Comparison of ENCODE assay signal across 3 cellular contexts in genomic region chr15:74727727-74728126, GRCh38.
TF ChIP-seq lines count a peak whose summit lies in the region.

No MANE protein-coding gene starts in this region.

TF ChIP-seq in SK-N-SH, 30 proteins besides CTCF, POLR2A, EP300 and RAD21 (continued from another document):
- no peak for TF ChIP-seq ZBTB33 (IDR thresholded peaks at IDR 0.05; ENCODE audit: borderline replicate concordance, low read depth)
- no peak for TF ChIP-seq EZH2phosphoT487 (IDR thresholded peaks at IDR 0.05; ENCODE audit: borderline replicate concordance, low read depth)
- TF ChIP-seq MEF2A (IDR thresholded peaks at IDR 0.05; ENCODE audit: borderline replicate concordance, low read depth), result no peak
- TF ChIP-seq TEAD4 (IDR thresholded peaks at IDR 0.05; ENCODE audit: borderline replicate concordance, insufficient read depth), result no peak
- TF ChIP-seq RXRA (IDR thresholded peaks at IDR 0.05; ENCODE audit: borderline replicate concordance, low read depth), result no peak
- no peak for TF ChIP-seq FOXM1 (IDR thresholded peaks at IDR 0.05; ENCODE audit: low read depth)
- TF ChIP-seq GABPA (IDR thresholded peaks at IDR 0.05; ENCODE audit: low read depth), result no peak
TF ChIP-seq in SK-N-SH: peak in this region for 0.

TF ChIP-seq in SK-N-SH treated with all-trans-retinoic acid at 6 μM for 48 hours, 23 proteins besides CTCF, POLR2A, EP300 and RAD21 (continued from another document):
- TF ChIP-seq PPARA (CRISPR knock-in tag; IDR thresholded peaks at IDR 0.05; ENCODE audit: borderline replicate concordance), result no peak
- TF ChIP-seq CSDC2 (CRISPR knock-in tag; IDR thresholded peaks at IDR 0.05), result no peak

TF ChIP-seq in HEK293, 187 proteins besides CTCF, POLR2A, EP300 and RAD21 (continued from another document):
- peak; percentile 57 for TF ChIP-seq PRDM10 (tag by site-specific recombination; IDR thresholded peaks at IDR 0.05)
- no peak for TF ChIP-seq ZNF596 (tag by site-specific recombination; IDR thresholded peaks at IDR 0.05)
